Comparison of ENCODE assay signal across 8 cellular contexts in genomic region chr12:76346798-76347420, GRCh38. TPM values are rescaled to one million over a fixed set of nuclear protein-coding genes. Genes with fewer than 3 reads are reported as not detected.
DNase-seq lines count a peak whose midpoint lies in the region; ATAC-seq and TF ChIP-seq lines count a peak whose summit lies in the region.

No MANE protein-coding gene starts in this region.

- peak overlapping the region; percentile 87 for H3K27ac Mint-ChIP-seq in type B pancreatic cell

- H3K4me3 ChIP-seq in AG04450 (ENCODE audit: low read depth, low read length) (peak overlapping the region; percentile 86), choroid plexus epithelial cell (ENCODE audit: low read depth, low read length) (peak overlapping the region; percentile 91), lung (no peak overlapping the region)

- H3K27me3 ChIP-seq in AG04450 (ENCODE audit: control insufficient read depth, insufficient read depth, low read length), result no peaks in the 10 kb centered on the region
- no peaks in the 10 kb centered on the region for H3K27me3 ChIP-seq in lung (ENCODE audit: control insufficient read depth, insufficient read depth)

- DNase-seq in AG04450 (ENCODE audit: low read depth, low spot score) (no peak), GM10266 (ENCODE audit: extremely low spot score) (no peak), HS-5 (ENCODE audit: low read depth) (peak; percentile 53), choroid plexus epithelial cell (ENCODE audit: low read depth) (peak; percentile 85), lung (ENCODE audit: low spot score) (no peak), type B pancreatic cell (ENCODE audit: extremely low spot score, unreplicated experiment) (no peak), NCI-H774 (lab: John Stamatoyannopoulos, UW) (no peak)

- H3K9me3 Mint-ChIP-seq in type B pancreatic cell, result no peaks in the 10 kb centered on the region

- H3K36me3 Mint-ChIP-seq in type B pancreatic cell, result no peaks in the 10 kb centered on the region

- peaks cover 5 to 16% of the 10 kb centered on the region in 2 donors for H3K4me1 ChIP-seq in lung (ENCODE audit: control insufficient read depth in 2 of 2, insufficient read depth in 2 of 2, low read length in 2 of 2)

- POLR2A ChIA-PET in AG04450 (lab: Yijun Ruan, JAX), result interaction anchor here (1.3 to 2.5 kb wide), 4 partner anchors 80 to 315 kb away, joined by 4 to 17 read pairs (median 5); partner anchors contain the start of genes NAP1L1 and PHLDA1

- H3K36me3 ChIP-seq in lung (ENCODE audit: control insufficient read depth in 2 of 2, insufficient read depth in 2 of 2, low read length in 2 of 2), result peaks cover 1 to 2% of the 10 kb centered on the region in 2 donors

- TF ChIP-seq CTCF in AG04450 (IDR thresholded peaks at IDR 0.05; ENCODE audit: low read depth, low read length) (peak; percentile 60), GM10266 (IDR thresholded peaks at IDR 0.05; ENCODE audit: control insufficient read depth, insufficient read depth, low read depth, missing control alignments) (peak; percentile 46), choroid plexus epithelial cell (conservative IDR thresholded peaks at IDR 0.05; ENCODE audit: low read depth, low read length) (peak; percentile 70), lung (IDR thresholded peaks at IDR 0.05; ENCODE audit: control extremely low read depth, extremely low read depth) (peak; percentile 13), type B pancreatic cell (conservative IDR thresholded peaks at IDR 0.05) (peak; percentile 47)

- H3K9me3 ChIP-seq in AG04450 (ENCODE audit: control insufficient read depth, insufficient read depth, low read length) (no peaks in the 10 kb centered on the region; the same call in 1 of the 2 replicates), lung (ENCODE audit: control insufficient read depth in 2 of 2, insufficient read depth in 1 of 2, low read length in 1 of 2) (no peaks in the 10 kb centered on the region)

- no peak overlapping the region for H3K27ac ChIP-seq in AG04450 (ENCODE audit: low read depth, low read length)
- peak overlapping the region in 1 of 2 donors; percentile 94 for H3K27ac ChIP-seq in lung (ENCODE audit: low read depth in 1 of 2, low read length in 1 of 2)

- 0 out of 2 replicates have a peak, but pooled peaks have one; percentile 18 for TF ChIP-seq POLR2A in Raji (IDR thresholded peaks at IDR 0.05; ENCODE audit: insufficient read depth, low read depth, low read length)

- peaks cover 30% of the 10 kb centered on the region for H3K4me1 Mint-ChIP-seq in type B pancreatic cell (ENCODE audit: unreplicated experiment)

- H3K27me3 Mint-ChIP-seq in type B pancreatic cell, result no peaks in the 10 kb centered on the region

- H3K4me3 Mint-ChIP-seq in type B pancreatic cell, result peak overlapping the region; percentile 97

- ATAC-seq in lung (ENCODE audit: insufficient read depth, low FRiP score), result peak; percentile 58

- 49 to 56% methylated on average over 4 of the region's 4 CpGs for WGBS in lung, 2 donors

- CTCF ChIA-PET in AG04450 (lab: Charles Lee), result interaction anchor here (0.5 to 2.5 kb wide), 18 partner anchors 17 to 1657 kb away, joined by 3 to 11 read pairs (median 4); no protein-coding TSS in a partner anchor

RNA-seq across cellular contexts. Expression of gene BBS10, which starts 1.3 kb away (rescaled TPM):
- polyA plus RNA-seq in AG04450 (2011; rRNA removed), result 13.5 and 20.0 TPM in 2 replicates
- 4.6 and 9.4 TPM in 2 replicates for polyA minus RNA-seq in AG04450 (2011; rRNA and poly(A)+ RNA removed)
- total RNA-seq in lung, result 10 to 100 TPM; 10.8 to 28.9 TPM
- 1 to 10 TPM; 5.1 to 6.9 TPM for polyA plus RNA-seq in lung
- total RNA-seq in type B pancreatic cell (ENCODE audit: low replicate concordance), result 10.7 and 14.8 TPM in 2 replicates

Comparison
In these comparisons a context has a peak if more than half of its experiments do, and no peak if none do; other contexts are left out.
1. DNase-seq: peak in HS-5 (single experiment) and choroid plexus epithelial cell (single experiment); none in AG04450 (single experiment), GM10266 (single experiment), lung (single experiment), type B pancreatic cell (single experiment) and NCI-H774 (single experiment).
2. CTCF ChIP-seq: peak in every context shown above with its lines; median percentile 70 in choroid plexus epithelial cell; 60 in AG04450; 47 in type B pancreatic cell; 46 in GM10266; 13 in lung.